In the genomic region with DNA sequence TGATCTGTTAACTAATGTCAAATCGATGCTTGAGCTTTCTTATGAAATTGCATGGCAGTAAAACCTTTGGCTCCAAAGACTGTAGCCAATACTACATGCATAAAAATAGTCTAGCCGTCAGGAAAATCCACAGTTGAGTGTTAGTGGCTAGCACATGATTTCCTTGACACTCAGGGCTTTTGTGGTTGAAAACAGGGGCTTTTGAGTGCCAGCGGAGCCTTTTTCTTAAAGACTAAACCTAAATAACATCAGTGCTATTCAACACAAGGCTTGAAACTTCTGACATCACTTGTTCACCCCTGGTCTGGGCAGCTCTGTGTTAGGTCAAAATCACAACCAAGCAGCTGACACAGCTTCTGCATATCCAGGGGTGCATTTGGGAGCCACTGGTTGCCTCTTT, we compare ENCODE assay signal across 31 cellular contexts.
"Had no signal": no experiment of that assay in that cellular context is flagged by ENCODE, and none has a peak within 500 bp of the region (broad histone marks: within the 10 kb centered on the region; RNA-seq: fewer than 3 reads in every experiment).

No MANE protein-coding gene starts in this region.

- FAIRE-seq: RCC 7860 had no signal

- H3K4me3 ChIP-seq: ascending aorta, cardiac muscle cell, PC-9 had no signal

- ATAC-seq: activated CD8-positive, alpha-beta T cell treated with anti-CD3 and anti-CD28 coated beads for 36 hours; activated T-cell treated with anti-CD3 and anti-CD28 coated beads, Interleukin-2, amount 50 U/mL, for 72 hours; activated T-helper 17 cell treated with anti-CD3 and anti-CD28 coated beads, Interleukin-2, amount 50 U/mL, for 72 hours; T-cell; T-helper 17 cell had no signal

- H2AFZ ChIP-seq: PC-9 had no signal

- H3K4me2 ChIP-seq: PC-9 had no signal

- DNase-seq: activated CD4-positive, alpha-beta T cell treated with anti-CD3 and anti-CD28 coated beads, Interleukin-2, amount 10 ng/mL, durations not matched to agents 24 days and 14 days; activated CD4-positive, alpha-beta T cell treated with anti-CD3 and anti-CD28 coated beads, Interleukin-2, amount 50 U/mL, for 4 hours; activated CD8-positive, alpha-beta T cell treated with anti-CD3 and anti-CD28 coated beads for 36 hours; activated effector memory CD4-positive, alpha-beta T cell treated with anti-CD3 and anti-CD28 coated beads, Interleukin-2, amount 50 U/mL, for 16 hours; activated naive CD4-positive, alpha-beta T cell; activated naive CD4-positive, alpha-beta T cell treated with anti-CD3 and anti-CD28 coated beads, Interleukin-2, amount 50 U/mL, for 16 hours; activated naive CD8-positive, alpha-beta T cell treated with anti-CD3 and anti-CD28 coated beads for 36 hours; activated T-cell treated with anti-CD3 and anti-CD28 coated beads, Interleukin-2, amount 50 U/mL, for 1 hour; activated T-cell treated with anti-CD3 and anti-CD28 coated beads, Interleukin-2, amount 50 U/mL, for 72 hours; amygdala; Karpas-422; KBM-7; NCI-H1048; NCI-H1105 treated with DMSO at 0.1 percent for 48 hours; NCI-H1436; NCI-H1694; NCI-H1930; NCI-H510A; NCI-H526; NCI-H748 treated with DMSO at 0.1 percent for 48 hours; NK-92 treated with Interleukin-12 subunit alpha and Interleukin-12 subunit beta, amount 100 ng/mL, for 24 hours; PC-9; SIG-M5; T-cell; T-helper 17 cell; T-helper 9 cell had no signal

- H3K4me1 ChIP-seq: ascending aorta had no signal

- H3K9me3 ChIP-seq: ascending aorta had no signal

- H3K36me3 ChIP-seq: cardiac muscle cell had no signal

- H3K27ac ChIP-seq: ascending aorta, cardiac muscle cell, PC-9, RWPE1 had no signal

- H3K27me3 ChIP-seq: ascending aorta, cardiac muscle cell had no signal
